In genomic region chr3:45273681-45274515, GRCh38 we compare ENCODE assay signal across 14 cellular contexts. TPM values are rescaled to one million over a fixed set of nuclear protein-coding genes. Genes with fewer than 3 reads are reported as not detected.
A peak's percentile ranks its signal among the peaks of the same experiment; 100 is the strongest.
DNase-seq lines count a peak whose midpoint lies in the region; ATAC-seq, FAIRE-seq and TF ChIP-seq lines count a peak whose summit lies in the region.
"Had no signal": no experiment of that assay in that cellular context is flagged by ENCODE, and none has a peak within 500 bp of the region (broad histone marks: within the 10 kb centered on the region; RNA-seq: fewer than 3 reads in every experiment).

No MANE protein-coding gene starts in this region.

- no peaks in the 10 kb centered on the region for H3K79me2 ChIP-seq in K562 (ENCODE audit: control insufficient read depth, insufficient read depth, low read length)

- H3K4me1 ChIP-seq in K562 (replicated peaks in 1 of 2; ENCODE audit: control insufficient read depth in 2 of 2, insufficient read depth in 2 of 2, low read length in 2 of 2) = peaks cover 25 to 50% of the 10 kb centered on the region in 2 experiments
- no peaks in the 10 kb centered on the region for H3K4me1 ChIP-seq in tibial artery

- H3K9me3 ChIP-seq in K562 (replicated peaks; ENCODE audit: control insufficient read depth, insufficient read depth, low read depth, low read length) = peaks cover 11% of the 10 kb centered on the region; the same call in 1 of the 2 replicates
- peaks cover 0 to 18% (median 5%) of the 10 kb centered on the region in 3 donors for H3K9me3 ChIP-seq in tibial artery

- TF ChIP-seq RAD21 in K562 (CRISPR knock-in tag; conservative IDR thresholded peaks at IDR 0.05 in 1 of 2, IDR thresholded peaks at IDR 0.05 in 1 of 2) = peak; percentile 6 to 40; a peak in 2 of 4 replicates

- BruUV-seq in K562 (replicated peaks; lab: Mats Ljungman, UMichigan) = no TSS peak

- peak; percentile 93 for ATAC-seq in K562
- ATAC-seq: GM12878 had no signal

- intact Hi-C loops in K562 (cut with micrococcal nuclease) (loop anchor here (5.0 kb wide), 1 partner anchor 47 kb away; the partner anchor contains the start of gene TMEM158), tibial artery (cut with DNase I; ENCODE audit: low total_unique reads) (no loop called here)

- TF ChIP-seq EP300 in K562 (IDR thresholded peaks at IDR 0.05; ENCODE audit: low read length) = peak; percentile 96

- peak; percentile 94 for FAIRE-seq in K562 (lab: Jason Lieb, UNC)
- FAIRE-seq: GM12878 had no signal

- in situ Hi-C loops in K562 (cut with MboI) = no loop called here

- TF ChIP-seq CTCF in K562 (IDR thresholded peaks at IDR 0.05 in 2 of 3, conservative IDR thresholded peaks at IDR 0.05 in 1 of 3; ENCODE audit: insufficient read depth in 2 of 3, low read depth in 1 of 3, low read length in 3 of 3) (peak in 1 of 3 experiments; percentile 9; a peak in 1 of 6 replicates), tibial artery (IDR thresholded peaks at IDR 0.05) (no peak)

- H3K27me3 ChIP-seq in K562 (ENCODE audit: control insufficient read depth in 2 of 2, insufficient read depth in 2 of 2, low read length in 2 of 2) (no peaks in the 10 kb centered on the region), tibial artery (peaks cover 0 to 6% of the 10 kb centered on the region in 2 donors)

- H3K9me1 ChIP-seq in K562 (ENCODE audit: control insufficient read depth, insufficient read depth, low read length) = peaks cover 7% of the 10 kb centered on the region

- CTCF ChIA-PET in K562 (lab: Yijun Ruan, JAX; ENCODE audit: low intra/inter-chr PET ratio) = no interaction called here

- TF ChIP-seq POLR2A in K562 (conservative IDR thresholded peaks at IDR 0.05) = peak; percentile 68; the same call in 1 of the 2 replicates

- H3K4me2 ChIP-seq in K562 (ENCODE audit: insufficient read depth, low read length) = peak overlapping the region; percentile 74

- DNase-seq in DMS53 (lab: John Stamatoyannopoulos, UW) = peak; percentile 52
- DNase-seq in DMS53 treated with DMSO at 0.1 percent for 48 hours (lab: John Stamatoyannopoulos, UW; ENCODE audit: unreplicated experiment) = no peak
- peak; percentile 66 for DNase-seq in LHCN-M2 (ENCODE audit: low read depth)
- DNase-seq in K562 (ENCODE audit: extremely low read depth in 1 of 4, low spot score in 3 of 4) = peak; percentile 79 to 96 (median 84)
- DNase-seq in myocyte (ENCODE audit: low read depth) = peak; percentile 76
- DNase-seq in activated effector memory CD4-positive, alpha-beta T cell treated with anti-CD3 and anti-CD28 coated beads, Interleukin-2, amount 50 U/mL, for 16 hours = no peak
- DNase-seq in activated CD4-positive, alpha-beta T cell treated with anti-CD3 and anti-CD28 coated beads for 4 hours = no peak
- no peak for DNase-seq in tibial artery
- DNase-seq: 8988T; activated naive CD4-positive, alpha-beta T cell treated with anti-CD3 and anti-CD28 coated beads, Interleukin-2, amount 10 ng/mL, durations not matched to agents 7 days and 5 days; DMS 273 treated with DMSO at 0.1 percent for 48 hours; midbrain; NCI-H524 had no signal

- H3K36me3 ChIP-seq in K562 (ENCODE audit: control insufficient read depth, insufficient read depth, low read length) (no peaks in the 10 kb centered on the region), tibial artery (no peaks in the 10 kb centered on the region)

- H3K27ac ChIP-seq in K562 (ENCODE audit: extremely low read depth, low read depth, low read length) (peak overlapping the region; percentile 93), tibial artery (no peak overlapping the region)

- 25% methylated on average over 4 of the region's 4 CpGs for WGBS in K562 (ENCODE audit: insufficient coverage, low coverage, missing lambda C conversion rate)

- peak overlapping the region; percentile 27 to 74; a peak in 3 of 4 replicates for H3K9ac ChIP-seq in K562 (ENCODE audit: insufficient read depth in 1 of 2, low read depth in 2 of 2, low read length in 2 of 2)

- POLR2A ChIA-PET in K562 (lab: Yijun Ruan, JAX) = interaction anchor here (0.5 to 3.7 kb wide), 12 partner anchors 9 to 999 kb away, joined by 3 to 22 read pairs (median 5); no protein-coding TSS in a partner anchor

- H4K20me1 ChIP-seq in K562 (replicated peaks; ENCODE audit: control insufficient read depth, insufficient read depth, low read length) = no peaks in the 10 kb centered on the region

- H3K4me3 ChIP-seq in K562 = no peak overlapping the region
- H3K4me3 ChIP-seq in tibial artery = no peak overlapping the region
- H3K4me3 ChIP-seq: GM12878 had no signal

- peak overlapping the region; percentile 90 for H2AFZ ChIP-seq in K562 (ENCODE audit: low read depth, low read length)

TF ChIP-seq in K562, 482 proteins besides CTCF, POLR2A, EP300 and RAD21 (continues in another document):
- TF ChIP-seq, protein P1, sequence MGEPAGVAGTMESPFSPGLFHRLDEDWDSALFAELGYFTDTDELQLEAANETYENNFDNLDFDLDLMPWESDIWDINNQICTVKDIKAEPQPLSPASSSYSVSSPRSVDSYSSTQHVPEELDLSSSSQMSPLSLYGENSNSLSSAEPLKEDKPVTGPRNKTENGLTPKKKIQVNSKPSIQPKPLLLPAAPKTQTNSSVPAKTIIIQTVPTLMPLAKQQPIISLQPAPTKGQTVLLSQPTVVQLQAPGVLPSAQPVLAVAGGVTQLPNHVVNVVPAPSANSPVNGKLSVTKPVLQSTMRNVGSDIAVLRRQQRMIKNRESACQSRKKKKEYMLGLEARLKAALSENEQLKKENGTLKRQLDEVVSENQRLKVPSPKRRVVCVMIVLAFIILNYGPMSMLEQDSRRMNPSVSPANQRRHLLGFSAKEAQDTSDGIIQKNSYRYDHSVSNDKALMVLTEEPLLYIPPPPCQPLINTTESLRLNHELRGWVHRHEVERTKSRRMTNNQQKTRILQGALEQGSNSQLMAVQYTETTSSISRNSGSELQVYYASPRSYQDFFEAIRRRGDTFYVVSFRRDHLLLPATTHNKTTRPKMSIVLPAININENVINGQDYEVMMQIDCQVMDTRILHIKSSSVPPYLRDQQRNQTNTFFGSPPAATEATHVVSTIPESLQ (CRISPR knock-in tag; IDR thresholded peaks at IDR 0.05) = no peak
- TF ChIP-seq FOXA3 (CRISPR knock-in tag; conservative IDR thresholded peaks at IDR 0.05 in 1 of 2, IDR thresholded peaks at IDR 0.05 in 1 of 2) (0 out of 4 replicates have a peak, but pooled peaks of 1 of the 2 experiments have one; percentile 23), DPF2 (IDR thresholded peaks at IDR 0.05) (peak; percentile 97), BACH1 (tag; IDR thresholded peaks at IDR 0.05) (peak; percentile 98), BDP1 (IDR thresholded peaks at IDR 0.05; ENCODE audit: insufficient read depth, insufficient read length) (no peak), EGR1 (conservative IDR thresholded peaks at IDR 0.05) (peak; percentile 31; the same call in 1 of the 2 replicates), ZNF644 (tag; IDR thresholded peaks at IDR 0.05; ENCODE audit: low read depth) (peak; percentile 81), RBM39 (optimal IDR thresholded peaks at IDR 0.05; ENCODE audit: low read depth, low read length) (no peak), ETV5 (CRISPR knock-in tag; IDR thresholded peaks at IDR 0.05; ENCODE audit: low read depth) (peak; percentile 72), TAL1 (IDR thresholded peaks at IDR 0.05) (peak; percentile 79), ZNF766 (CRISPR knock-in tag; conservative IDR thresholded peaks at IDR 0.05) (peak; percentile 77)
- TF ChIP-seq, protein P2, sequence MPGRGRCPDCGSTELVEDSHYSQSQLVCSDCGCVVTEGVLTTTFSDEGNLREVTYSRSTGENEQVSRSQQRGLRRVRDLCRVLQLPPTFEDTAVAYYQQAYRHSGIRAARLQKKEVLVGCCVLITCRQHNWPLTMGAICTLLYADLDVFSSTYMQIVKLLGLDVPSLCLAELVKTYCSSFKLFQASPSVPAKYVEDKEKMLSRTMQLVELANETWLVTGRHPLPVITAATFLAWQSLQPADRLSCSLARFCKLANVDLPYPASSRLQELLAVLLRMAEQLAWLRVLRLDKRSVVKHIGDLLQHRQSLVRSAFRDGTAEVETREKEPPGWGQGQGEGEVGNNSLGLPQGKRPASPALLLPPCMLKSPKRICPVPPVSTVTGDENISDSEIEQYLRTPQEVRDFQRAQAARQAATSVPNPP (IDR thresholded peaks at IDR 0.05; ENCODE audit: borderline replicate concordance, insufficient read depth, insufficient read length) = no peak
- TF ChIP-seq, protein P3, sequence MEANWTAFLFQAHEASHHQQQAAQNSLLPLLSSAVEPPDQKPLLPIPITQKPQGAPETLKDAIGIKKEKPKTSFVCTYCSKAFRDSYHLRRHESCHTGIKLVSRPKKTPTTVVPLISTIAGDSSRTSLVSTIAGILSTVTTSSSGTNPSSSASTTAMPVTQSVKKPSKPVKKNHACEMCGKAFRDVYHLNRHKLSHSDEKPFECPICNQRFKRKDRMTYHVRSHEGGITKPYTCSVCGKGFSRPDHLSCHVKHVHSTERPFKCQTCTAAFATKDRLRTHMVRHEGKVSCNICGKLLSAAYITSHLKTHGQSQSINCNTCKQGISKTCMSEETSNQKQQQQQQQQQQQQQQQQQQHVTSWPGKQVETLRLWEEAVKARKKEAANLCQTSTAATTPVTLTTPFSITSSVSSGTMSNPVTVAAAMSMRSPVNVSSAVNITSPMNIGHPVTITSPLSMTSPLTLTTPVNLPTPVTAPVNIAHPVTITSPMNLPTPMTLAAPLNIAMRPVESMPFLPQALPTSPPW (CRISPR knock-in tag; IDR thresholded peaks at IDR 0.05) = peak; percentile 62

RNA-seq across cellular contexts. Expression of gene TMEM158, which starts 47.8 kb away (rescaled TPM):
- total RNA-seq in LHCN-M2 (2014; rRNA removed) = 178 and 181 TPM in 2 replicates
- polyA plus RNA-seq in LHCN-M2 (2012) = 4.1 TPM
- 17.6 and 30.8 TPM in 2 replicates for total RNA-seq in K562 (2011; cell fraction: chromatin; rRNA removed; ENCODE audit: low replicate concordance)
- total RNA-seq in K562 (2011; cell fraction: nucleolus; rRNA removed) = 39.3 and 69.5 TPM in 2 replicates
- total RNA-seq in K562 (2011; cell fraction: nucleoplasm; rRNA removed) = 34.5 and 58.6 TPM in 2 replicates
- 23.6 and 24.7 TPM in 2 replicates for total RNA-seq in K562 (2014; rRNA removed)
- total RNA-seq in K562 (2014; rRNA removed; fragmentation: Illumina TruSeq; extraction: Trizol) = 6.8 and 9.5 TPM in 2 replicates
- total RNA-seq in K562 (2015; rRNA removed; fragmentation: Illumina TruSeq; extraction: Trizol) = 3.7 and 4.1 TPM in 2 replicates
- total RNA-seq in K562 (2021) = 33.2 and 46.5 TPM in 2 replicates
- polyA plus RNA-seq in K562 (2011; rRNA removed) = 17.0 and 32.4 TPM in 2 replicates
- polyA plus RNA-seq in K562 (2011; cell fraction: cytosol; rRNA removed) = 23.8 and 166 TPM in 2 replicates
- 20.8 and 52.4 TPM in 2 replicates for polyA plus RNA-seq in K562 (2011; cell fraction: nucleus; rRNA removed)
- polyA plus RNA-seq in K562 (2012) = 15.6 and 28.2 TPM in 2 replicates
- polyA plus RNA-seq in K562 (2014; fragmentation: Illumina TruSeq; extraction: Trizol) = 8.4 and 12.6 TPM in 2 replicates
- polyA plus RNA-seq in K562 (2014; fragmentation: Nextera tagmentation; extraction: Ambion mirVana) = 1 to 10 TPM; 2.2 to 2.6 TPM
- 18.9 and 24.6 TPM in 2 replicates for polyA plus RNA-seq in K562 (2014; rRNA removed)
- polyA minus RNA-seq in K562 (2011; rRNA and poly(A)+ RNA removed) = 5.0 and 12.8 TPM in 2 replicates
- polyA minus RNA-seq in K562 (2011; cell fraction: cytosol; rRNA and poly(A)+ RNA removed) = 36.2 and 47.6 TPM in 2 replicates
- 8.7 and 12.8 TPM in 2 replicates for polyA minus RNA-seq in K562 (2011; cell fraction: nucleus; rRNA and poly(A)+ RNA removed)
- 131 and 157 TPM in 2 replicates for total RNA-seq in myocyte
- 28.7 TPM for polyA plus RNA-seq in myocyte (2012)
- total RNA-seq: GM12878 had no signal
- polyA plus RNA-seq: GM12878 had no signal

Comparison
In these comparisons a context has a peak if more than half of its experiments do, and no peak if none do; other contexts are left out.
1. DNase-seq: peak in DMS53 (single experiment), LHCN-M2 (single experiment), K562 (4 of 4) and myocyte (single experiment); none in DMS53 treated with DMSO at 0.1 percent for 48 hours (single experiment), activated effector memory CD4-positive, alpha-beta T cell treated with anti-CD3 and anti-CD28 coated beads, Interleukin-2, amount 50 U/mL, for 16 hours (single experiment), activated CD4-positive, alpha-beta T cell treated with anti-CD3 and anti-CD28 coated beads for 4 hours (0 of 2) and tibial artery (0 of 2).